In genomic region chr2:240560084-240560479, GRCh38 we compare ENCODE assay signal across 8 cellular contexts. TPM values are rescaled to one million over a fixed set of nuclear protein-coding genes. Genes with fewer than 3 reads are reported as not detected.
DNase-seq lines count a peak whose midpoint lies in the region; ATAC-seq, FAIRE-seq and TF ChIP-seq lines count a peak whose summit lies in the region.

TSS of gene DUSP28 (plus strand) at chr2:240560357. CDS start at chr2:240560685, 328 bp downstream.

- DNase-seq in GM04503 (ENCODE audit: low read depth) (peak; percentile 40), H7 (peak; percentile 91), M059J (ENCODE audit: low read depth) (peak; percentile 77), Right ventricle myocardium inferior (ENCODE audit: missing footprints) (peak; percentile 97), pancreas (peak; percentile 90 to 96 (median 94)), tibial nerve (ENCODE audit: low spot score in 2 of 2) (peak; percentile 80 to 82)
- peak; percentile 93 for DNase-seq in activated naive CD4-positive, alpha-beta T cell treated with anti-CD3 and anti-CD28 coated beads, Interleukin-2, amount 50 U/mL, for 72 hours (ENCODE audit: low spot score in 2 of 2)

- H3K4me1 ChIP-seq in pancreas (peaks cover 15 to 21% (median 17%) of the 10 kb centered on the region in 3 donors), tibial nerve (peaks cover 0 to 74% (median 42%) of the 10 kb centered on the region in 4 donors)

- H3K9me3 ChIP-seq in pancreas (no peaks in the 10 kb centered on the region), tibial nerve (no peaks in the 10 kb centered on the region)

- peak; percentile 79 for ATAC-seq in SK-N-SH treated with all-trans-retinoic acid at 6 μM for 48 hours
- ATAC-seq in activated naive CD4-positive, alpha-beta T cell treated with anti-CD3 and anti-CD28 coated beads, Interleukin-2, amount 50 U/mL, for 72 hours: peak; percentile 68 to 70
- peak; percentile 85 for ATAC-seq in Right ventricle myocardium inferior
- ATAC-seq in pancreas: peak; percentile 78 to 86 (median 82)

- no peaks in the 10 kb centered on the region for H3K9me3 Mint-ChIP-seq in activated naive CD4-positive, alpha-beta T cell treated with anti-CD3 and anti-CD28 coated beads, Interleukin-2, amount 50 U/mL, for 72 hours

- H3K36me3 ChIP-seq in H7 (replicated peaks; ENCODE audit: control insufficient read depth, insufficient read depth, low read length): no peaks in the 10 kb centered on the region; the same call in 1 of the 2 replicates
- H3K36me3 ChIP-seq in pancreas: no peaks in the 10 kb centered on the region
- H3K36me3 ChIP-seq in tibial nerve: peaks cover 0 to 3% (median 0%) of the 10 kb centered on the region in 3 donors

- TF ChIP-seq CTCF in pancreas (IDR thresholded peaks at IDR 0.05) (no peak), tibial nerve (IDR thresholded peaks at IDR 0.05) (no peak)

- peak within 1 kb of the TSS; percentile 96 to 99 for H3K27ac Mint-ChIP-seq in activated naive CD4-positive, alpha-beta T cell treated with anti-CD3 and anti-CD28 coated beads, Interleukin-2, amount 50 U/mL, for 72 hours

- H3K4me3 ChIP-seq in H7 (ENCODE audit: insufficient read depth, low read depth, low read length): peak within 1 kb of the TSS; percentile 74
- H3K4me3 ChIP-seq in pancreas: peak within 1 kb of the TSS; percentile 72 to 91 (median 86)
- peak within 1 kb of the TSS; percentile 83 to 100 (median 94) for H3K4me3 ChIP-seq in tibial nerve

- intact Hi-C loops in Right ventricle myocardium inferior (cut with DNase I): no loop called here
- intact Hi-C loops in pancreas (cut with DNase I): no loop called here

- 1 to 2% methylated on average over 28 to 39 of the region's 39 CpGs for WGBS in pancreas, 2 donors
- WGBS in tibial nerve, 2 donors: 1% methylated on average over 24 to 39 of the region's 39 CpGs

- TF ChIP-seq EP300 in tibial nerve (IDR thresholded peaks at IDR 0.05): peak; percentile 11 to 94

- H3K36me3 Mint-ChIP-seq in activated naive CD4-positive, alpha-beta T cell treated with anti-CD3 and anti-CD28 coated beads, Interleukin-2, amount 50 U/mL, for 72 hours: peaks cover 33 to 36% of the 10 kb centered on the region in 2 donors

- peak; percentile 80 to 85 for TF ChIP-seq POLR2A in tibial nerve (IDR thresholded peaks at IDR 0.05)

- peak within 1 kb of the TSS; percentile 92 to 100 (median 99) for H3K27ac ChIP-seq in pancreas
- H3K27ac ChIP-seq in tibial nerve: peak within 1 kb of the TSS; percentile 100

- no peak for FAIRE-seq in pancreas (lab: Jason Lieb, UNC)

- H3K27me3 ChIP-seq in H7 (ENCODE audit: control insufficient read depth, insufficient read depth, low read length): peaks cover 20% of the 10 kb centered on the region
- no peaks in the 10 kb centered on the region for H3K27me3 ChIP-seq in pancreas
- H3K27me3 ChIP-seq in tibial nerve: no peaks in the 10 kb centered on the region

TF ChIP-seq in SK-N-SH treated with all-trans-retinoic acid at 6 μM for 48 hours, 23 proteins besides CTCF, POLR2A, EP300 and RAD21:
- TF ChIP-seq PPARA (CRISPR knock-in tag; IDR thresholded peaks at IDR 0.05; ENCODE audit: borderline replicate concordance) (no peak), CSDC2 (CRISPR knock-in tag; IDR thresholded peaks at IDR 0.05) (no peak), ZNF70 (CRISPR knock-in tag; IDR thresholded peaks at IDR 0.05) (no peak), RARB (CRISPR knock-in tag; IDR thresholded peaks at IDR 0.05) (no peak), ZNF8 (CRISPR knock-in tag; IDR thresholded peaks at IDR 0.05) (no peak), TOX (CRISPR knock-in tag; IDR thresholded peaks at IDR 0.05; ENCODE audit: borderline replicate concordance) (no peak), ISL1 (CRISPR knock-in tag; IDR thresholded peaks at IDR 0.05) (no peak), ZC3H10 (CRISPR knock-in tag; IDR thresholded peaks at IDR 0.05) (no peak), POU6F1 (CRISPR knock-in tag; IDR thresholded peaks at IDR 0.05; ENCODE audit: borderline replicate concordance, low read depth) (no peak), TSHZ2 (CRISPR knock-in tag; IDR thresholded peaks at IDR 0.05) (no peak), OSR1 (CRISPR knock-in tag; IDR thresholded peaks at IDR 0.05) (no peak), CREB5 (CRISPR knock-in tag; IDR thresholded peaks at IDR 0.05; ENCODE audit: low read depth) (no peak), ARNTL (CRISPR knock-in tag; IDR thresholded peaks at IDR 0.05; ENCODE audit: borderline replicate concordance, low read depth) (no peak), ZFP30 (CRISPR knock-in tag; IDR thresholded peaks at IDR 0.05) (no peak), GLIS3 (CRISPR knock-in tag; IDR thresholded peaks at IDR 0.05) (no peak), TCF4 (CRISPR knock-in tag; IDR thresholded peaks at IDR 0.05; ENCODE audit: borderline replicate concordance) (no peak), ZNF565 (CRISPR knock-in tag; conservative IDR thresholded peaks at IDR 0.05; ENCODE audit: low read depth) (no peak)

RNA-seq across cellular contexts. Expression of gene DUSP28, which starts in this region (rescaled TPM):
- 2.4 and 2.5 TPM in 2 replicates for total RNA-seq in H7 (2014; rRNA removed; shearing (Covaris generic))
- total RNA-seq in M059J (2014; rRNA removed; shearing (Covaris generic)): 3.6 and 4.1 TPM in 2 replicates
- total RNA-seq in activated naive CD4-positive, alpha-beta T cell treated with anti-CD3 and anti-CD28 coated beads, Interleukin-2, amount 50 U/mL, for 72 hours: 1 to 10 TPM; 3.8 to 5.4 TPM
- total RNA-seq in Right ventricle myocardium inferior (14.4 TPM), pancreas (1 to 10 TPM; 1.6 to 3.5 (median 2.4) TPM), tibial nerve (10 to 100 TPM in 1 of 4 donors, 1 to 10 TPM in 3; 4.5 to 16.1 (median 7.2) TPM)
- 1 to 10 TPM; 2.6 to 5.0 TPM for polyA plus RNA-seq in pancreas

Comparison
In these comparisons a context has a peak if more than half of its experiments do, and no peak if none do; other contexts are left out.
1. Peak in every context shown above with its lines: DNase-seq, ATAC-seq, H3K4me3 ChIP-seq and H3K27ac ChIP-seq.
2. DNase-seq: peak in every context shown above with its lines; median percentile 97 in Right ventricle myocardium inferior; 94 in pancreas; 93 in activated naive CD4-positive, alpha-beta T cell treated with anti-CD3 and anti-CD28 coated beads, Interleukin-2, amount 50 U/mL, for 72 hours; 91 in H7; 81 in tibial nerve; 77 in M059J; 40 in GM04503.